ENCODE assay signal across 18 cellular contexts in genomic region chr9:29556746-29557145, GRCh38.
DNase-seq lines count a peak whose midpoint lies in the region; ATAC-seq, FAIRE-seq and TF ChIP-seq lines count a peak whose summit lies in the region.
"Had no signal": no experiment of that assay in that cellular context is flagged by ENCODE, and none has a peak within 500 bp of the region (broad histone marks: within the 10 kb centered on the region; RNA-seq: fewer than 3 reads in every experiment).

No MANE protein-coding gene starts in this region.

- H2AK5ac ChIP-seq in mesenchymal stem cell (ENCODE audit: low read length, severe bottlenecking): no peak overlapping the region

- no peaks in the 10 kb centered on the region for H3K79me1 ChIP-seq in mesenchymal stem cell (replicated peaks; ENCODE audit: low read length, poor library complexity, severe bottlenecking)

- ATAC-seq in GM18502 (IDR thresholded peaks at IDR 0.05; ENCODE audit: poor library complexity, unreplicated experiment): no peak
- ATAC-seq: A549, K562 had no signal

- H4K20me1 ChIP-seq in astrocyte (ENCODE audit: insufficient read depth, low read length): no peaks in the 10 kb centered on the region
- H4K20me1 ChIP-seq: BLaER1 had no signal

- H3K9me3 ChIP-seq in astrocyte (ENCODE audit: insufficient read depth, low read depth, low read length): no peaks in the 10 kb centered on the region
- H3K9me3 ChIP-seq in mesenchymal stem cell (ENCODE audit: control insufficient read depth, low read length): no peaks in the 10 kb centered on the region
- H3K9me3 ChIP-seq: A549, BLaER1, Caco-2 had no signal

- H3K14ac ChIP-seq in mesenchymal stem cell (ENCODE audit: low read length in 2 of 2): no peak overlapping the region

- no peak overlapping the region for H3K27ac Mint-ChIP-seq in astrocyte (ENCODE audit: unreplicated experiment)
- H3K27ac Mint-ChIP-seq: CD8-positive, alpha-beta memory T cell had no signal

- H2BK15ac ChIP-seq in mesenchymal stem cell (ENCODE audit: low read depth, poor library complexity, severe bottlenecking): no peak overlapping the region

- H3K4ac ChIP-seq in mesenchymal stem cell (ENCODE audit: low read depth in 1 of 2, low read length in 2 of 2): no peak overlapping the region

- WGBS in mesenchymal stem cell: 100% methylated on average over 1 of the region's 2 CpGs

- TF ChIP-seq CTCF in astrocyte (IDR thresholded peaks at IDR 0.05; ENCODE audit: insufficient read depth, low read depth, low read length): no peak

- H3K18ac ChIP-seq in mesenchymal stem cell (ENCODE audit: low read depth in 1 of 2, low read length in 2 of 2): no peak overlapping the region

- no peaks in the 10 kb centered on the region for H3K27me3 ChIP-seq in ACC112 (ENCODE audit: insufficient read depth, low read length)
- H3K27me3 ChIP-seq in astrocyte (ENCODE audit: insufficient read depth, low read length): no peaks in the 10 kb centered on the region
- no peaks in the 10 kb centered on the region for H3K27me3 ChIP-seq in mesenchymal stem cell (ENCODE audit: control insufficient read depth in 1 of 2, insufficient read depth in 1 of 2, low read length in 2 of 2)
- H3K27me3 ChIP-seq: BLaER1 had no signal

- no peak overlapping the region for H2BK120ac ChIP-seq in mesenchymal stem cell (ENCODE audit: low read depth, low read length)

- H3K4me1 ChIP-seq in ACC112 (ENCODE audit: control insufficient read depth, insufficient read depth, low read length, unreplicated experiment) (no peaks in the 10 kb centered on the region), astrocyte (ENCODE audit: insufficient read depth, low read length) (no peaks in the 10 kb centered on the region), mesenchymal stem cell (ENCODE audit: control insufficient read depth, insufficient read depth, low read depth, low read length) (no peaks in the 10 kb centered on the region)
- H3K4me1 ChIP-seq: A549, BLaER1, Caco-2 had no signal

- no peaks in the 10 kb centered on the region for H3K36me3 ChIP-seq in ACC112 (ENCODE audit: insufficient read depth, low read length)
- H3K36me3 ChIP-seq in astrocyte (ENCODE audit: insufficient read depth, low read length): no peaks in the 10 kb centered on the region
- H3K36me3 ChIP-seq in mesenchymal stem cell (ENCODE audit: control insufficient read depth in 1 of 2, insufficient read depth in 2 of 2, low read depth in 1 of 2, low read length in 2 of 2): no peaks in the 10 kb centered on the region
- H3K36me3 ChIP-seq: BLaER1 had no signal

- no peak overlapping the region for H3K23ac ChIP-seq in mesenchymal stem cell (ENCODE audit: low read length in 2 of 2)

- no peak for FAIRE-seq in astrocyte (lab: Jason Lieb, UNC)
- FAIRE-seq: A549, GM18507, H1, K562 had no signal

- H3K27me3 Mint-ChIP-seq in astrocyte (ENCODE audit: low read depth, unreplicated experiment): no peaks in the 10 kb centered on the region
- H3K27me3 Mint-ChIP-seq: CD8-positive, alpha-beta memory T cell had no signal

- H3K4me2 ChIP-seq in astrocyte (ENCODE audit: low read length) (no peak overlapping the region), mesenchymal stem cell (ENCODE audit: low read length, poor library complexity, severe bottlenecking) (no peak overlapping the region)
- H3K4me2 ChIP-seq: A549, BLaER1 had no signal

- H3K4me1 Mint-ChIP-seq in astrocyte (ENCODE audit: low read depth, unreplicated experiment): no peaks in the 10 kb centered on the region
- H3K4me1 Mint-ChIP-seq: CD8-positive, alpha-beta memory T cell had no signal

- H4K8ac ChIP-seq in mesenchymal stem cell (ENCODE audit: low read length): no peak overlapping the region

- H3K9ac ChIP-seq in astrocyte (ENCODE audit: low read length) (no peak overlapping the region), mesenchymal stem cell (ENCODE audit: low read length) (peak overlapping the region; percentile 4)
- H3K9ac ChIP-seq: BLaER1 had no signal

- peaks cover 11% of the 10 kb centered on the region for H3K9me3 Mint-ChIP-seq in astrocyte (ENCODE audit: unreplicated experiment)

- H2AFZ ChIP-seq in ACC112 (ENCODE audit: low read length, unreplicated experiment): no peak overlapping the region
- peak overlapping the region; percentile 23 for H2AFZ ChIP-seq in astrocyte (ENCODE audit: low read depth, low read length)
- H2AFZ ChIP-seq in mesenchymal stem cell (ENCODE audit: low read depth, low read length): no peak overlapping the region

- H3K4me3 ChIP-seq in ACC112 (ENCODE audit: low read depth, low read length) (no peak overlapping the region), astrocyte (ENCODE audit: insufficient read depth, low read depth, low read length) (no peak overlapping the region), mesenchymal stem cell (ENCODE audit: insufficient read depth in 1 of 2, low read depth in 1 of 2, low read length in 2 of 2) (no peak overlapping the region)
- H3K4me3 ChIP-seq: A549, BLaER1, K562 had no signal

- H4K91ac ChIP-seq in mesenchymal stem cell (ENCODE audit: low read length): no peak overlapping the region

- DNase-seq in HT1080 (ENCODE audit: low read depth) (peak; percentile 0), astrocyte (ENCODE audit: low read depth) (no peak), mesenchymal stem cell (no peak), DMS53 (lab: John Stamatoyannopoulos, UW) (no peak), NCI-H1092 treated with DMSO at 0.1 percent for 48 hours (lab: John Stamatoyannopoulos, UW) (no peak), kidney tubule cell (ENCODE audit: low spot score) (no peak)
- DNase-seq: AML-193; Caco-2; CD8-positive, alpha-beta memory T cell; HCEC 1CT had no signal

- H3K27ac ChIP-seq in ACC112 (ENCODE audit: low read depth, low read length): peak overlapping the region; percentile 59
- peak overlapping the region; percentile 25 for H3K27ac ChIP-seq in astrocyte (ENCODE audit: low read depth, low read length)
- no peak overlapping the region for H3K27ac ChIP-seq in mesenchymal stem cell (ENCODE audit: low read length, poor library complexity, severe bottlenecking)
- H3K27ac ChIP-seq: A549, BLaER1, HL-60 had no signal

- H3K79me2 ChIP-seq in ACC112 (ENCODE audit: control insufficient read depth, insufficient read depth, low read length, unreplicated experiment) (no peaks in the 10 kb centered on the region), astrocyte (ENCODE audit: insufficient read depth, low read length) (no peaks in the 10 kb centered on the region)

- no peak overlapping the region for H2BK5ac ChIP-seq in mesenchymal stem cell (ENCODE audit: low read depth, low read length, poor library complexity, severe bottlenecking)

- H2BK12ac ChIP-seq in mesenchymal stem cell (ENCODE audit: low read length in 2 of 2): no peak overlapping the region

- H3K4me3 Mint-ChIP-seq in astrocyte (ENCODE audit: unreplicated experiment): no peak overlapping the region
- H3K4me3 Mint-ChIP-seq: CD8-positive, alpha-beta memory T cell had no signal

- no peaks in the 10 kb centered on the region for H3K36me3 Mint-ChIP-seq in astrocyte (ENCODE audit: low read depth, unreplicated experiment)
- H3K36me3 Mint-ChIP-seq: CD8-positive, alpha-beta memory T cell had no signal
